Comparison of ENCODE assay signal across 16 cellular contexts in genomic region chr9:3296536-3296935, GRCh38.
"Had no signal": no experiment of that assay in that cellular context is flagged by ENCODE, and none has a peak within 500 bp of the region (broad histone marks: within the 10 kb centered on the region; RNA-seq: fewer than 3 reads in every experiment).

No MANE protein-coding gene starts in this region.

- H3K9me3 ChIP-seq: heart left ventricle, mucosa of descending colon, suprapubic skin, thyroid gland had no signal

- H3K36me3 ChIP-seq: suprapubic skin, thyroid gland had no signal

- H3K27me3 Mint-ChIP-seq: naive thymus-derived CD8-positive, alpha-beta T cell; type B pancreatic cell had no signal

- FAIRE-seq: urothelium cell line had no signal

- H3K27ac ChIP-seq: heart left ventricle, suprapubic skin, thyroid gland had no signal

- ATAC-seq: esophagus mucosa; heart left ventricle; mucosa of descending colon; naive thymus-derived CD8-positive, alpha-beta T cell; sciatic nerve had no signal

- H3K9me3 Mint-ChIP-seq: naive thymus-derived CD8-positive, alpha-beta T cell; type B pancreatic cell had no signal

- H3K27me3 ChIP-seq: heart left ventricle, suprapubic skin, thyroid gland had no signal

- H3K27ac Mint-ChIP-seq: type B pancreatic cell had no signal

- DNase-seq: effector memory CD4-positive, alpha-beta T cell; heart left ventricle; hippocampal formation; kidney glomerular epithelial cell; mammary epithelial cell; mucosa of descending colon; naive thymus-derived CD8-positive, alpha-beta T cell; posterior cingulate gyrus; stimulated activated CD4-positive, alpha-beta T cell treated with anti-CD3 and anti-CD28 coated beads, Interleukin-2, amount 100 ng/mL, for 24 hours; stimulated activated naive CD4-positive, alpha-beta T cell; thyroid gland had no signal

- H3K4me3 Mint-ChIP-seq: naive thymus-derived CD8-positive, alpha-beta T cell; type B pancreatic cell had no signal

- H3K4me3 ChIP-seq: heart left ventricle, mucosa of descending colon, suprapubic skin, thyroid gland had no signal

- H3K4me1 ChIP-seq: heart left ventricle, suprapubic skin, thyroid gland had no signal
